Comparison of ENCODE assay signal across 16 cellular contexts in genomic region chr1:2856821-2857290, GRCh38. TPM values are rescaled to one million over a fixed set of nuclear protein-coding genes. Genes with fewer than 3 reads are reported as not detected.
DNase-seq lines count a peak whose midpoint lies in the region; ATAC-seq and TF ChIP-seq lines count a peak whose summit lies in the region.
"Had no signal": no experiment of that assay in that cellular context is flagged by ENCODE, and none has a peak within 500 bp of the region (broad histone marks: within the 10 kb centered on the region; RNA-seq: fewer than 3 reads in every experiment).

No MANE protein-coding gene starts in this region.

- no peak overlapping the region for H3K27ac Mint-ChIP-seq in endothelial cell (ENCODE audit: unreplicated experiment)
- H3K27ac Mint-ChIP-seq: CD4-positive, alpha-beta T cell; GM23338 had no signal

- H2BK12ac ChIP-seq in neuronal stem cell (ENCODE audit: low read length) = no peak overlapping the region

- peaks cover 4% of the 10 kb centered on the region for H3K4me1 Mint-ChIP-seq in endothelial cell (ENCODE audit: unreplicated experiment)
- H3K4me1 Mint-ChIP-seq: GM23338 had no signal

- H2BK120ac ChIP-seq in neuronal stem cell (ENCODE audit: low read depth, low read length) = no peak overlapping the region

- DNase-seq in Right ventricle myocardium superior (peak; percentile 25), right atrium auricular region (ENCODE audit: low spot score) (no peak), endothelial cell (ENCODE audit: low spot score) (no peak), neuronal stem cell (ENCODE audit: low spot score) (no peak), MG63 (no peak)
- DNase-seq: ACHN; C1 segment of cervical spinal cord; Calu3; CD4-positive, alpha-beta T cell; DMS 273 treated with DMSO at 0.1 percent for 48 hours; H7 had no signal

- no peaks in the 10 kb centered on the region; the same call in 1 of the 2 replicates for H4K20me1 ChIP-seq in BLaER1

- no peak overlapping the region for H3K4ac ChIP-seq in neuronal stem cell (ENCODE audit: low read length)

- H3K36me3 Mint-ChIP-seq in endothelial cell (ENCODE audit: low read depth, unreplicated experiment) = no peaks in the 10 kb centered on the region

- H3K27me3 ChIP-seq in right atrium auricular region (no peaks in the 10 kb centered on the region), BLaER1 (peaks cover 24% of the 10 kb centered on the region), neuronal stem cell (ENCODE audit: control insufficient read depth in 3 of 3, insufficient read depth in 3 of 3, low read depth in 1 of 3, low read length in 3 of 3) (peaks cover 0 to 56% (median 0%) of the 10 kb centered on the region in 3 experiments), MG63 (peaks cover 23% of the 10 kb centered on the region)

- no CpG with 5 or more reads among the region's 16 CpGs for WGBS in neuronal stem cell (ENCODE audit: extremely low coverage in 2 of 2, insufficient read length in 2 of 2, insufficient replicate concordance in 1 of 2), 2 donors

- no peaks in the 10 kb centered on the region for H3K79me1 ChIP-seq in neuronal stem cell (ENCODE audit: low read depth, low read length)

- H3K4me1 ChIP-seq in right atrium auricular region (no peaks in the 10 kb centered on the region), BLaER1 (peaks cover 24% of the 10 kb centered on the region), neuronal stem cell (ENCODE audit: control insufficient read depth in 2 of 2, insufficient read depth in 1 of 2, low read depth in 1 of 2, low read length in 2 of 2) (peaks cover 0 to 12% of the 10 kb centered on the region in 2 donors)

- H2BK5ac ChIP-seq in neuronal stem cell (ENCODE audit: low read length) = peak overlapping the region; percentile 45

- H3K9me3 Mint-ChIP-seq in endothelial cell (ENCODE audit: unreplicated experiment) = peaks cover 9% of the 10 kb centered on the region
- H3K9me3 Mint-ChIP-seq: CD4-positive, alpha-beta T cell had no signal

- ATAC-seq in Right ventricle myocardium superior (ENCODE audit: poor library complexity) = no peak
- no peak for ATAC-seq in GM18520 (IDR thresholded peaks at IDR 0.05; ENCODE audit: unreplicated experiment)
- ATAC-seq: GM23338 had no signal

- peaks cover 4% of the 10 kb centered on the region for H3K27me3 Mint-ChIP-seq in endothelial cell (ENCODE audit: unreplicated experiment)
- H3K27me3 Mint-ChIP-seq: CD4-positive, alpha-beta T cell had no signal

- no peak overlapping the region for H3K14ac ChIP-seq in neuronal stem cell (ENCODE audit: low read length)

- no peak overlapping the region for H3K4me3 ChIP-seq in right atrium auricular region
- no peak overlapping the region for H3K4me3 ChIP-seq in BLaER1
- H3K4me3 ChIP-seq in neuronal stem cell (ENCODE audit: low read length in 2 of 2) = no peak overlapping the region
- H3K4me3 ChIP-seq in MG63 = no peak overlapping the region
- H3K4me3 ChIP-seq: GM23338 had no signal

- H4K91ac ChIP-seq in neuronal stem cell (ENCODE audit: low read depth, low read length, poor library complexity) = no peak overlapping the region

- H4K8ac ChIP-seq in neuronal stem cell (ENCODE audit: low read depth, low read length) = no peak overlapping the region

- peak overlapping the region; percentile 43 for H3K4me2 ChIP-seq in BLaER1
- H3K4me2 ChIP-seq in neuronal stem cell (ENCODE audit: insufficient read depth, low read length, poor library complexity, severe bottlenecking) = no peak overlapping the region
- H3K4me2 ChIP-seq: GM23338 had no signal

- H3K36me3 ChIP-seq in right atrium auricular region (no peaks in the 10 kb centered on the region), BLaER1 (no peaks in the 10 kb centered on the region), neuronal stem cell (replicated peaks in 1 of 2; ENCODE audit: control insufficient read depth in 2 of 2, insufficient read depth in 2 of 2, low read length in 2 of 2) (no peaks in the 10 kb centered on the region), MG63 (no peaks in the 10 kb centered on the region)

- TF ChIP-seq CTCF in right atrium auricular region (IDR thresholded peaks at IDR 0.05) = no peak
- no peak for TF ChIP-seq CTCF in endothelial cell (IDR thresholded peaks at IDR 0.05; ENCODE audit: unreplicated experiment)

- intact Hi-C loops in Right ventricle myocardium superior (cut with DNase I) = no loop called here

- H3K23ac ChIP-seq in neuronal stem cell (ENCODE audit: low read depth, low read length, poor library complexity) = no peak overlapping the region

- no peaks in the 10 kb centered on the region for H3K9me3 ChIP-seq in right atrium auricular region
- H3K9me3 ChIP-seq in BLaER1 = peaks cover 5% of the 10 kb centered on the region; the same call in 1 of the 2 replicates
- peaks cover 0 to 6% of the 10 kb centered on the region in 2 donors for H3K9me3 ChIP-seq in neuronal stem cell (replicated peaks in 1 of 2; ENCODE audit: control insufficient read depth in 2 of 2, insufficient read depth in 1 of 2, low read depth in 1 of 2, low read length in 2 of 2)
- H3K9me3 ChIP-seq in MG63 = no peaks in the 10 kb centered on the region

- H2AK5ac ChIP-seq in neuronal stem cell (ENCODE audit: low read depth, low read length) = peak overlapping the region; percentile 1

- peak overlapping the region; percentile 87 for H3K18ac ChIP-seq in neuronal stem cell (ENCODE audit: low read length)

- no peak overlapping the region for H2AFZ ChIP-seq in neuronal stem cell (ENCODE audit: low read length)
- H2AFZ ChIP-seq: GM23338 had no signal

- peak overlapping the region; percentile 20 for H2BK15ac ChIP-seq in neuronal stem cell (ENCODE audit: low read length)

- H3K27ac ChIP-seq in right atrium auricular region (no peak overlapping the region), BLaER1 (no peak overlapping the region), neuronal stem cell (replicated peaks; ENCODE audit: low read length) (no peak overlapping the region)

- H3K4me3 Mint-ChIP-seq in endothelial cell (ENCODE audit: unreplicated experiment) = peak overlapping the region; percentile 56
- H3K4me3 Mint-ChIP-seq: CD4-positive, alpha-beta T cell; GM23338 had no signal

- H3K9ac ChIP-seq in BLaER1 = no peak overlapping the region
- H3K9ac ChIP-seq in neuronal stem cell (ENCODE audit: low read depth, low read length, poor library complexity) = no peak overlapping the region

RNA-seq across cellular contexts. Expression of gene TTC34, which starts 55.4 kb away (rescaled TPM):
- total RNA-seq in Right ventricle myocardium superior = 0.56 TPM
- total RNA-seq in right atrium auricular region = under 1 TPM; 0.08 to 0.11 TPM
- total RNA-seq in endothelial cell (ENCODE audit: unreplicated experiment) = 0.82 TPM
- polyA plus RNA-seq in neuronal stem cell (2013, experiment 1 of 2) = 0.39 TPM
- 0.35 TPM for polyA plus RNA-seq in neuronal stem cell (2013, experiment 2 of 2)
- total RNA-seq in MG63 (2014; rRNA removed; shearing (Covaris generic); ENCODE audit: low replicate concordance) = not detected in 2 replicates
- total RNA-seq: A172, Daoy had no signal
